ENCODE assay signal across 30 cellular contexts in genomic region chr15:67943475-67943874, GRCh38.
A peak's percentile ranks its signal among the peaks of the same experiment; 100 is the strongest.
DNase-seq lines count a peak whose midpoint lies in the region; ATAC-seq, FAIRE-seq and TF ChIP-seq lines count a peak whose summit lies in the region.
"Had no signal": no experiment of that assay in that cellular context is flagged by ENCODE, and none has a peak within 500 bp of the region (broad histone marks: within the 10 kb centered on the region; RNA-seq: fewer than 3 reads in every experiment).

No MANE protein-coding gene starts in this region.

- BruUV-seq in Caco-2 (replicated peaks; lab: Mats Ljungman, UMichigan) (no TSS peak), K562 (replicated peaks; lab: Mats Ljungman, UMichigan) (no TSS peak)

- no peak overlapping the region for H3K14ac ChIP-seq in mesenchymal stem cell (ENCODE audit: low read length in 2 of 2)

- TF ChIP-seq CTCF in Caco-2 (IDR thresholded peaks at IDR 0.05; ENCODE audit: insufficient read depth in 1 of 2, low read depth in 1 of 2, low read length in 1 of 2, severe bottlenecking in 1 of 2, unreplicated experiment in 1 of 2) (no peak), K562 (IDR thresholded peaks at IDR 0.05 in 2 of 3, conservative IDR thresholded peaks at IDR 0.05 in 1 of 3; ENCODE audit: insufficient read depth in 2 of 3, low read depth in 1 of 3, low read length in 3 of 3) (no peak), testis (IDR thresholded peaks at IDR 0.05) (no peak)

- H3K27me3 Mint-ChIP-seq in Caco-2 (ENCODE audit: insufficient read depth, unreplicated experiment): no peaks in the 10 kb centered on the region
- peaks cover 3% of the 10 kb centered on the region for H3K27me3 Mint-ChIP-seq in activated CD4-positive, alpha-beta memory T cell treated with anti-CD3 and anti-CD28 coated beads, Interleukin-2, amount 10 ng/mL, durations not matched to agents 7 days and 5 days
- H3K27me3 Mint-ChIP-seq: activated B cell treated with CpG ODN at 0.5 μM for 24 hours had no signal

- ATAC-seq in K562: no peak
- no peak for ATAC-seq in GM21717 (IDR thresholded peaks at IDR 0.05; ENCODE audit: unreplicated experiment)
- ATAC-seq: foreskin keratinocyte; stimulated activated effector memory CD8-positive, alpha-beta T cell treated with anti-CD3 and anti-CD28 coated beads, Interleukin-12 subunit alpha, Interleukin-12 subunit beta, amount 100 ng/mL, for 72 hours had no signal

- H4K91ac ChIP-seq in mesenchymal stem cell (ENCODE audit: low read length): no peak overlapping the region

- DNase-seq in Caco-2: no peak
- peak in 1 of 4 experiments; percentile 2 for DNase-seq in K562 (ENCODE audit: extremely low read depth in 1 of 4, low spot score in 3 of 4)
- DNase-seq in mesenchymal stem cell: no peak
- DNase-seq in testis: no peak
- DNase-seq in hepatic stellate cell (ENCODE audit: low spot score): no peak
- no peak for DNase-seq in activated CD4-positive, alpha-beta memory T cell treated with anti-CD3 and anti-CD28 coated beads, Interleukin-2, amount 10 ng/mL, durations not matched to agents 7 days and 5 days
- DNase-seq in NCI-H524 treated with DMSO at 0.1 percent for 48 hours (lab: John Stamatoyannopoulos, UW): no peak
- DNase-seq: ACHN; activated B cell treated with CpG ODN at 0.5 μM for 24 hours; activated CD4-positive, alpha-beta T cell treated with anti-CD3 and anti-CD28 coated beads, Interleukin-2, amount 50 U/mL, for 4 hours; activated T-cell treated with anti-CD3 and anti-CD28 coated beads, Interleukin-2, amount 50 U/mL, for 48 hours; CD4-positive, alpha-beta memory T cell; dorsolateral prefrontal cortex; esophagus squamous epithelium; foreskin keratinocyte; NCI-H1092 treated with DMSO at 0.1 percent for 48 hours; NCI-H187 treated with DMSO at 0.1 percent for 48 hours; NCI-H2171 treated with DMSO at 0.1 percent for 48 hours; NCI-H510A; RPMI8226; SK-N-SH had no signal

- no peak overlapping the region for H3K4me3 Mint-ChIP-seq in Caco-2 (ENCODE audit: unreplicated experiment)
- no peak overlapping the region for H3K4me3 Mint-ChIP-seq in activated CD4-positive, alpha-beta memory T cell treated with anti-CD3 and anti-CD28 coated beads, Interleukin-2, amount 10 ng/mL, durations not matched to agents 7 days and 5 days
- H3K4me3 Mint-ChIP-seq: activated B cell treated with CpG ODN at 0.5 μM for 24 hours; B cell; CD4-positive, alpha-beta memory T cell; memory B cell; stimulated activated effector memory CD8-positive, alpha-beta T cell treated with anti-CD3 and anti-CD28 coated beads, Interleukin-12 subunit alpha, Interleukin-12 subunit beta, amount 100 ng/mL, for 72 hours; T-helper 1 cell treated with Interleukin-12 subunit alpha and Interleukin-12 subunit beta and Interleukin-4 antibody, amounts not matched to agents 30 μg/mL and 1 μg/mL, for 36 hours had no signal

- no peaks in the 10 kb centered on the region; the same call in 1 of the 2 replicates for H3K9me3 ChIP-seq in Caco-2
- no peaks in the 10 kb centered on the region for H3K9me3 ChIP-seq in K562 (replicated peaks; ENCODE audit: control insufficient read depth, insufficient read depth, low read depth, low read length)
- H3K9me3 ChIP-seq in mesenchymal stem cell (ENCODE audit: control insufficient read depth, low read length): no peaks in the 10 kb centered on the region
- H3K9me3 ChIP-seq in testis: no peaks in the 10 kb centered on the region
- H3K9me3 ChIP-seq: esophagus squamous epithelium, neutrophil, SK-N-SH had no signal

- H4K20me1 ChIP-seq in K562 (replicated peaks; ENCODE audit: control insufficient read depth, insufficient read depth, low read length): no peaks in the 10 kb centered on the region

- H3K27me3 ChIP-seq in Caco-2 (replicated peaks; ENCODE audit: control insufficient read depth, insufficient read depth, low read length) (no peaks in the 10 kb centered on the region), K562 (ENCODE audit: control insufficient read depth in 2 of 2, insufficient read depth in 2 of 2, low read length in 2 of 2) (no peaks in the 10 kb centered on the region; a peak in 1 of 5 replicates), mesenchymal stem cell (ENCODE audit: control insufficient read depth in 1 of 2, insufficient read depth in 1 of 2, low read length in 2 of 2) (no peaks in the 10 kb centered on the region), testis (no peaks in the 10 kb centered on the region)
- H3K27me3 ChIP-seq: dorsolateral prefrontal cortex, esophagus squamous epithelium, foreskin keratinocyte, hepatocyte, neutrophil had no signal

- H3K79me2 ChIP-seq in K562 (ENCODE audit: control insufficient read depth, insufficient read depth, low read length): no peaks in the 10 kb centered on the region
- H3K79me2 ChIP-seq: hepatocyte had no signal

- no peaks in the 10 kb centered on the region for H3K9me3 Mint-ChIP-seq in Caco-2 (ENCODE audit: unreplicated experiment)
- no peaks in the 10 kb centered on the region for H3K9me3 Mint-ChIP-seq in activated CD4-positive, alpha-beta memory T cell treated with anti-CD3 and anti-CD28 coated beads, Interleukin-2, amount 10 ng/mL, durations not matched to agents 7 days and 5 days
- H3K9me3 Mint-ChIP-seq: CD4-positive, alpha-beta memory T cell; memory B cell; stimulated activated effector memory CD8-positive, alpha-beta T cell treated with anti-CD3 and anti-CD28 coated beads, Interleukin-12 subunit alpha, Interleukin-12 subunit beta, amount 100 ng/mL, for 72 hours had no signal

- 24% methylated on average over 2 of the region's 2 CpGs for WGBS in K562 (ENCODE audit: insufficient coverage, low coverage, missing lambda C conversion rate)
- 92% methylated on average over 2 of the region's 2 CpGs for WGBS in mesenchymal stem cell
- WGBS in testis, 2 donors: 25 to 37% methylated on average over 2 of the region's 2 CpGs

- H3K36me3 Mint-ChIP-seq in Caco-2 (ENCODE audit: insufficient read depth, unreplicated experiment): peaks cover 17% of the 10 kb centered on the region
- H3K36me3 Mint-ChIP-seq in activated CD4-positive, alpha-beta memory T cell treated with anti-CD3 and anti-CD28 coated beads, Interleukin-2, amount 10 ng/mL, durations not matched to agents 7 days and 5 days (ENCODE audit: low read depth): peaks cover 3% of the 10 kb centered on the region
- H3K36me3 Mint-ChIP-seq: CD4-positive, alpha-beta memory T cell; memory B cell; stimulated activated effector memory CD8-positive, alpha-beta T cell treated with anti-CD3 and anti-CD28 coated beads, Interleukin-12 subunit alpha, Interleukin-12 subunit beta, amount 100 ng/mL, for 72 hours had no signal

- no peak overlapping the region for H3K4me3 ChIP-seq in Caco-2 (ENCODE audit: low read depth, low read length)
- no peak overlapping the region for H3K4me3 ChIP-seq in K562
- no peak overlapping the region for H3K4me3 ChIP-seq in mesenchymal stem cell (ENCODE audit: insufficient read depth in 1 of 2, low read depth in 1 of 2, low read length in 2 of 2)
- H3K4me3 ChIP-seq in testis: no peak overlapping the region
- H3K4me3 ChIP-seq: dorsolateral prefrontal cortex, esophagus squamous epithelium, hepatocyte had no signal

- FAIRE-seq in K562 (lab: Jason Lieb, UNC): no peak
- FAIRE-seq: endometrium, urothelium cell line had no signal

- in situ Hi-C loops in K562 (cut with MboI): no loop called here

- no peak overlapping the region for H2AFZ ChIP-seq in K562 (ENCODE audit: low read depth, low read length)
- H2AFZ ChIP-seq in mesenchymal stem cell (ENCODE audit: low read depth, low read length): no peak overlapping the region
- H2AFZ ChIP-seq: hepatocyte had no signal

- no peak overlapping the region for H3K4me2 ChIP-seq in K562 (ENCODE audit: insufficient read depth, low read length)
- H3K4me2 ChIP-seq in mesenchymal stem cell (ENCODE audit: low read length, poor library complexity, severe bottlenecking): no peak overlapping the region
- H3K4me2 ChIP-seq: hepatocyte, SK-N-SH had no signal

- H3K36me3 ChIP-seq in Caco-2 (ENCODE audit: control insufficient read depth, insufficient read depth, low read length) (no peaks in the 10 kb centered on the region; the same call in 1 of the 2 replicates), K562 (ENCODE audit: control insufficient read depth, insufficient read depth, low read length) (no peaks in the 10 kb centered on the region), mesenchymal stem cell (ENCODE audit: control insufficient read depth in 1 of 2, insufficient read depth in 2 of 2, low read depth in 1 of 2, low read length in 2 of 2) (no peaks in the 10 kb centered on the region), testis (ENCODE audit: low read depth, missing control alignments) (no peaks in the 10 kb centered on the region)
- H3K36me3 ChIP-seq: esophagus squamous epithelium, neutrophil had no signal

- CTCF ChIA-PET in Caco-2 (lab: Charles Lee): no interaction called here
- CTCF ChIA-PET in K562 (lab: Yijun Ruan, JAX; ENCODE audit: low intra/inter-chr PET ratio): no interaction called here
- CTCF ChIA-PET in activated CD4-positive, alpha-beta memory T cell treated with anti-CD3 and anti-CD28 coated beads, Interleukin-2, amount 10 ng/mL, durations not matched to agents 7 days and 5 days (lab: Charles Lee): no interaction called here

- no peak overlapping the region for H3K23ac ChIP-seq in mesenchymal stem cell (ENCODE audit: low read length in 2 of 2)

- H3K4ac ChIP-seq in mesenchymal stem cell (ENCODE audit: low read depth in 1 of 2, low read length in 2 of 2): no peak overlapping the region

- no peaks in the 10 kb centered on the region for H3K79me1 ChIP-seq in mesenchymal stem cell (replicated peaks; ENCODE audit: low read length, poor library complexity, severe bottlenecking)

- POLR2A ChIA-PET in Caco-2 (lab: Charles Lee) (no interaction called here), K562 (lab: Yijun Ruan, JAX) (no interaction called here)
- POLR2A ChIA-PET in activated CD4-positive, alpha-beta memory T cell treated with anti-CD3 and anti-CD28 coated beads, Interleukin-2, amount 10 ng/mL, durations not matched to agents 7 days and 5 days (lab: Charles Lee): interaction anchor here (1.2 kb wide), 1 partner anchor 9 kb away, joined by 5 read pairs; no protein-coding TSS in a partner anchor

- H3K27ac Mint-ChIP-seq in Caco-2 (ENCODE audit: unreplicated experiment): peak overlapping the region; percentile 99
- no peak overlapping the region for H3K27ac Mint-ChIP-seq in activated CD4-positive, alpha-beta memory T cell treated with anti-CD3 and anti-CD28 coated beads, Interleukin-2, amount 10 ng/mL, durations not matched to agents 7 days and 5 days
- H3K27ac Mint-ChIP-seq: activated B cell treated with CpG ODN at 0.5 μM for 24 hours; B cell; CD4-positive, alpha-beta memory T cell; memory B cell; stimulated activated effector memory CD8-positive, alpha-beta T cell treated with anti-CD3 and anti-CD28 coated beads, Interleukin-12 subunit alpha, Interleukin-12 subunit beta, amount 100 ng/mL, for 72 hours; T-helper 1 cell treated with Interleukin-12 subunit alpha and Interleukin-12 subunit beta and Interleukin-4 antibody, amounts not matched to agents 30 μg/mL and 1 μg/mL, for 36 hours had no signal

- H2BK15ac ChIP-seq in mesenchymal stem cell (ENCODE audit: low read depth, poor library complexity, severe bottlenecking): no peak overlapping the region

- peak overlapping the region; percentile 36 for H4K8ac ChIP-seq in mesenchymal stem cell (ENCODE audit: low read length)

- H2BK120ac ChIP-seq in mesenchymal stem cell (ENCODE audit: low read depth, low read length): no peak overlapping the region

- H2BK5ac ChIP-seq in mesenchymal stem cell (ENCODE audit: low read depth, low read length, poor library complexity, severe bottlenecking): no peak overlapping the region

- TF ChIP-seq POLR2A in K562 (conservative IDR thresholded peaks at IDR 0.05): no peak
- no peak for TF ChIP-seq POLR2A in testis (IDR thresholded peaks at IDR 0.05)

- no peak for TF ChIP-seq RAD21 in K562 (CRISPR knock-in tag; conservative IDR thresholded peaks at IDR 0.05 in 1 of 2, IDR thresholded peaks at IDR 0.05 in 1 of 2)

- peak overlapping the region in 1 of 2 experiments; percentile 72; a peak in 1 of 4 replicates for H3K9ac ChIP-seq in K562 (ENCODE audit: insufficient read depth in 1 of 2, low read depth in 2 of 2, low read length in 2 of 2)
- no peak overlapping the region for H3K9ac ChIP-seq in mesenchymal stem cell (ENCODE audit: low read length)
- H3K9ac ChIP-seq: SK-N-SH had no signal

- H3K27ac ChIP-seq in K562 (ENCODE audit: extremely low read depth, low read depth, low read length): no peak overlapping the region
- no peak overlapping the region for H3K27ac ChIP-seq in mesenchymal stem cell (ENCODE audit: low read length, poor library complexity, severe bottlenecking)
- peak overlapping the region; percentile 55 to 89 for H3K27ac ChIP-seq in testis
- H3K27ac ChIP-seq: foreskin keratinocyte, hepatocyte, neutrophil had no signal

- H3K4me1 ChIP-seq in Caco-2: peaks cover 72% of the 10 kb centered on the region
- peaks cover 12% of the 10 kb centered on the region in 2 experiments; a peak in 4 of 5 replicates for H3K4me1 ChIP-seq in K562 (replicated peaks in 1 of 2; ENCODE audit: control insufficient read depth in 2 of 2, insufficient read depth in 2 of 2, low read length in 2 of 2)
- peaks cover 4% of the 10 kb centered on the region for H3K4me1 ChIP-seq in mesenchymal stem cell (ENCODE audit: control insufficient read depth, insufficient read depth, low read depth, low read length)
- H3K4me1 ChIP-seq in testis: peaks cover 21% of the 10 kb centered on the region

- no peaks in the 10 kb centered on the region for H3K9me1 ChIP-seq in K562 (ENCODE audit: control insufficient read depth, insufficient read depth, low read length)

- H3K4me1 Mint-ChIP-seq in Caco-2 (ENCODE audit: low read depth, unreplicated experiment): peaks cover 50% of the 10 kb centered on the region
- peaks cover 7% of the 10 kb centered on the region for H3K4me1 Mint-ChIP-seq in activated CD4-positive, alpha-beta memory T cell treated with anti-CD3 and anti-CD28 coated beads, Interleukin-2, amount 10 ng/mL, durations not matched to agents 7 days and 5 days

- H2AK5ac ChIP-seq in mesenchymal stem cell (ENCODE audit: low read length, severe bottlenecking): no peak overlapping the region

- intact Hi-C loops in Caco-2 (cut with micrococcal nuclease; ENCODE audit: unreplicated experiment): no loop called here
- intact Hi-C loops in K562 (cut with micrococcal nuclease): no loop called here
- intact Hi-C loops in testis (cut with DNase I; ENCODE audit: low total_unique reads): no loop called here

- H3K18ac ChIP-seq in mesenchymal stem cell (ENCODE audit: low read depth in 1 of 2, low read length in 2 of 2): no peak overlapping the region

- TF ChIP-seq EP300 in K562 (IDR thresholded peaks at IDR 0.05; ENCODE audit: low read length): no peak

- H2BK12ac ChIP-seq in mesenchymal stem cell (ENCODE audit: low read length in 2 of 2): peak overlapping the region in 1 of 2 experiments; percentile 11

Comparison
In these comparisons a context has a peak if more than half of its experiments do, and no peak if none do; other contexts are left out.
1. H3K27ac ChIP-seq: peak in testis (2 of 2); none in K562 (single experiment) and mesenchymal stem cell (single experiment).